ENCODE assay signal across 1 cellular context in the genomic region with DNA sequence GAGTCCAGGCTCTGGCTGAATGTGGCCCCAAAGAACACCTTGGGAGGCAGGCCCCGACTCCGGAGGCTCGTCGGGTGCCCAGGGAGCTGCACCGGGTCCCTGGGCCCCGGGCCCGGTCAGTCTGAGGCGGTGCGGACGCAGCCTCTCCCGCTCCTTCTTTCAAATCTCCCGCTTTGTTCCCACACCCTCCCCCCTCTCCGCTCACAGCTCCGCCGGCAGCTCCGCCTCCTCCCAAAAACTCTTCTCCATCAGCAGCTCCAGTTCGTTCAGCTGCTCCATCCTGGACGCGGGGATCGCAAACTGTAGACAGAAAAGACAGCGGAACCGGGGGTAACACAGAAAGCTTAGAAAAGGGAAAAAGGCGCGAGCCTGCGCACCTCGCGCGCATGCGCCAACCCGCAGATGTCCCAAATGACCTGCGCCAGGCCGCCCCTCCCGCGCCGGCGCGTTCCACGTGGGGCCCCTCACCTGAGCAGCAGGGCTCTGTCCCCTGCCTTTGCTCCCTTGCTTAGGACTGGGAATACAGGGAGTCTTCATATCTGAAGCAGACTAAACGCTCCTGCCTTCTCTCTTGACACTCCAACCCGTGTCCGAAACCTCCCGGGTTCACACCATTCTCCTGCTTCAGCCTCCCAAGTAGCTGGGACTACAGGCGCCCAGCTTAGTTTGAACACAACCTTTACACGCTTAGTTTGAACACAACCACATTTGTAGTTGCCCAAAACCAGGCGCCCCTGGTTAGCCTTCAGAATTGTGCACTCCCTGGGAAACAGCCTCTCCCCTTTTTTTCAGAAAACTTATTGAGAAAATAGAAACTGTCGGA.
TF ChIP-seq lines count a peak whose summit lies in the region.

A gene with protein sequence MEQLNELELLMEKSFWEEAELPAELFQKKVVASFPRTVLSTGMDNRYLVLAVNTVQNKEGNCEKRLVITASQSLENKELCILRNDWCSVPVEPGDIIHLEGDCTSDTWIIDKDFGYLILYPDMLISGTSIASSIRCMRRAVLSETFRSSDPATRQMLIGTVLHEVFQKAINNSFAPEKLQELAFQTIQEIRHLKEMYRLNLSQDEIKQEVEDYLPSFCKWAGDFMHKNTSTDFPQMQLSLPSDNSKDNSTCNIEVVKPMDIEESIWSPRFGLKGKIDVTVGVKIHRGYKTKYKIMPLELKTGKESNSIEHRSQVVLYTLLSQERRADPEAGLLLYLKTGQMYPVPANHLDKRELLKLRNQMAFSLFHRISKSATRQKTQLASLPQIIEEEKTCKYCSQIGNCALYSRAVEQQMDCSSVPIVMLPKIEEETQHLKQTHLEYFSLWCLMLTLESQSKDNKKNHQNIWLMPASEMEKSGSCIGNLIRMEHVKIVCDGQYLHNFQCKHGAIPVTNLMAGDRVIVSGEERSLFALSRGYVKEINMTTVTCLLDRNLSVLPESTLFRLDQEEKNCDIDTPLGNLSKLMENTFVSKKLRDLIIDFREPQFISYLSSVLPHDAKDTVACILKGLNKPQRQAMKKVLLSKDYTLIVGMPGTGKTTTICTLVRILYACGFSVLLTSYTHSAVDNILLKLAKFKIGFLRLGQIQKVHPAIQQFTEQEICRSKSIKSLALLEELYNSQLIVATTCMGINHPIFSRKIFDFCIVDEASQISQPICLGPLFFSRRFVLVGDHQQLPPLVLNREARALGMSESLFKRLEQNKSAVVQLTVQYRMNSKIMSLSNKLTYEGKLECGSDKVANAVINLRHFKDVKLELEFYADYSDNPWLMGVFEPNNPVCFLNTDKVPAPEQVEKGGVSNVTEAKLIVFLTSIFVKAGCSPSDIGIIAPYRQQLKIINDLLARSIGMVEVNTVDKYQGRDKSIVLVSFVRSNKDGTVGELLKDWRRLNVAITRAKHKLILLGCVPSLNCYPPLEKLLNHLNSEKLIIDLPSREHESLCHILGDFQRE (minus strand): TSS at position 388 of the 823 bp plus-strand sequence. CDS start 109 bp downstream, at position 279.

TF ChIP-seq in K562, 482 proteins besides CTCF, POLR2A, EP300 and RAD21 (continued from another document and continues in another):
- TF ChIP-seq, protein P1, sequence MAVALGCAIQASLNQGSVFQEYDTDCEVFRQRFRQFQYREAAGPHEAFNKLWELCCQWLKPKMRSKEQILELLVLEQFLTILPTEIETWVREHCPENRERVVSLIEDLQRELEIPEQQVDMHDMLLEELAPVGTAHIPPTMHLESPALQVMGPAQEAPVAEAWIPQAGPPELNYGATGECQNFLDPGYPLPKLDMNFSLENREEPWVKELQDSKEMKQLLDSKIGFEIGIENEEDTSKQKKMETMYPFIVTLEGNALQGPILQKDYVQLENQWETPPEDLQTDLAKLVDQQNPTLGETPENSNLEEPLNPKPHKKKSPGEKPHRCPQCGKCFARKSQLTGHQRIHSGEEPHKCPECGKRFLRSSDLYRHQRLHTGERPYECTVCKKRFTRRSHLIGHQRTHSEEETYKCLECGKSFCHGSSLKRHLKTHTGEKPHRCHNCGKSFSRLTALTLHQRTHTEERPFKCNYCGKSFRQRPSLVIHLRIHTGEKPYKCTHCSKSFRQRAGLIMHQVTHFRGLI (CRISPR knock-in tag; IDR thresholded peaks at IDR 0.05) = no peak
- TF ChIP-seq NFE2 (IDR thresholded peaks at IDR 0.05; ENCODE audit: low read depth) (no peak; the same call in 1 of the 2 replicates), TBP (optimal IDR thresholded peaks at IDR 0.05; ENCODE audit: low read depth, low read length) (peak; percentile 86), TAL1 (IDR thresholded peaks at IDR 0.05) (no peak), ILK (tag; IDR thresholded peaks at IDR 0.05; ENCODE audit: borderline replicate concordance, low read depth) (no peak), DPF2 (IDR thresholded peaks at IDR 0.05) (no peak), NR1H2 (CRISPR knock-in tag; IDR thresholded peaks at IDR 0.05) (no peak), CBX2 (IDR thresholded peaks at IDR 0.05; ENCODE audit: insufficient read depth, low read length, poor library complexity, severe bottlenecking) (no peak), BHLHE40 (IDR thresholded peaks at IDR 0.05; ENCODE audit: low read length) (0 out of 2 replicates have a peak, but pooled peaks have one; percentile 27), ETS2 (tag; IDR thresholded peaks at IDR 0.05; ENCODE audit: borderline replicate concordance, poor library complexity, severe bottlenecking) (no peak), ZC3H8 (IDR thresholded peaks at IDR 0.05) (0 out of 2 replicates have a peak, but pooled peaks have one; percentile 16)
- TF ChIP-seq, protein P2, sequence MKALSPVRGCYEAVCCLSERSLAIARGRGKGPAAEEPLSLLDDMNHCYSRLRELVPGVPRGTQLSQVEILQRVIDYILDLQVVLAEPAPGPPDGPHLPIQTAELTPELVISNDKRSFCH (CRISPR knock-in tag; IDR thresholded peaks at IDR 0.05) = no peak
- TF ChIP-seq, protein P2 (tag; IDR thresholded peaks at IDR 0.05) = peak; percentile 88
- TF ChIP-seq, protein P3, sequence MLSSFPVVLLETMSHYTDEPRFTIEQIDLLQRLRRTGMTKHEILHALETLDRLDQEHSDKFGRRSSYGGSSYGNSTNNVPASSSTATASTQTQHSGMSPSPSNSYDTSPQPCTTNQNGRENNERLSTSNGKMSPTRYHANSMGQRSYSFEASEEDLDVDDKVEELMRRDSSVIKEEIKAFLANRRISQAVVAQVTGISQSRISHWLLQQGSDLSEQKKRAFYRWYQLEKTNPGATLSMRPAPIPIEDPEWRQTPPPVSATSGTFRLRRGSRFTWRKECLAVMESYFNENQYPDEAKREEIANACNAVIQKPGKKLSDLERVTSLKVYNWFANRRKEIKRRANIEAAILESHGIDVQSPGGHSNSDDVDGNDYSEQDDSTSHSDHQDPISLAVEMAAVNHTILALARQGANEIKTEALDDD (IDR thresholded peaks at IDR 0.05) = no peak
- TF ChIP-seq, protein P4, sequence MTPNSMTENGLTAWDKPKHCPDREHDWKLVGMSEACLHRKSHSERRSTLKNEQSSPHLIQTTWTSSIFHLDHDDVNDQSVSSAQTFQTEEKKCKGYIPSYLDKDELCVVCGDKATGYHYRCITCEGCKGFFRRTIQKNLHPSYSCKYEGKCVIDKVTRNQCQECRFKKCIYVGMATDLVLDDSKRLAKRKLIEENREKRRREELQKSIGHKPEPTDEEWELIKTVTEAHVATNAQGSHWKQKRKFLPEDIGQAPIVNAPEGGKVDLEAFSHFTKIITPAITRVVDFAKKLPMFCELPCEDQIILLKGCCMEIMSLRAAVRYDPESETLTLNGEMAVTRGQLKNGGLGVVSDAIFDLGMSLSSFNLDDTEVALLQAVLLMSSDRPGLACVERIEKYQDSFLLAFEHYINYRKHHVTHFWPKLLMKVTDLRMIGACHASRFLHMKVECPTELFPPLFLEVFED (CRISPR knock-in tag; conservative IDR thresholded peaks at IDR 0.05) = 0 out of 2 replicates have a peak, but pooled peaks have one; percentile 5
- TF ChIP-seq, protein P5, sequence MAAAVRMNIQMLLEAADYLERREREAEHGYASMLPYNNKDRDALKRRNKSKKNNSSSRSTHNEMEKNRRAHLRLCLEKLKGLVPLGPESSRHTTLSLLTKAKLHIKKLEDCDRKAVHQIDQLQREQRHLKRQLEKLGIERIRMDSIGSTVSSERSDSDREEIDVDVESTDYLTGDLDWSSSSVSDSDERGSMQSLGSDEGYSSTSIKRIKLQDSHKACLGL (CRISPR knock-in tag; IDR thresholded peaks at IDR 0.05; ENCODE audit: borderline replicate concordance, poor library complexity, severe bottlenecking) = peak; percentile 66
- TF ChIP-seq, protein P6, sequence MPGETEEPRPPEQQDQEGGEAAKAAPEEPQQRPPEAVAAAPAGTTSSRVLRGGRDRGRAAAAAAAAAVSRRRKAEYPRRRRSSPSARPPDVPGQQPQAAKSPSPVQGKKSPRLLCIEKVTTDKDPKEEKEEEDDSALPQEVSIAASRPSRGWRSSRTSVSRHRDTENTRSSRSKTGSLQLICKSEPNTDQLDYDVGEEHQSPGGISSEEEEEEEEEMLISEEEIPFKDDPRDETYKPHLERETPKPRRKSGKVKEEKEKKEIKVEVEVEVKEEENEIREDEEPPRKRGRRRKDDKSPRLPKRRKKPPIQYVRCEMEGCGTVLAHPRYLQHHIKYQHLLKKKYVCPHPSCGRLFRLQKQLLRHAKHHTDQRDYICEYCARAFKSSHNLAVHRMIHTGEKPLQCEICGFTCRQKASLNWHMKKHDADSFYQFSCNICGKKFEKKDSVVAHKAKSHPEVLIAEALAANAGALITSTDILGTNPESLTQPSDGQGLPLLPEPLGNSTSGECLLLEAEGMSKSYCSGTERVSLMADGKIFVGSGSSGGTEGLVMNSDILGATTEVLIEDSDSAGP (CRISPR knock-in tag; IDR thresholded peaks at IDR 0.05) = peak; percentile 33; the same call in 1 of the 2 replicates
- TF ChIP-seq, protein P7, sequence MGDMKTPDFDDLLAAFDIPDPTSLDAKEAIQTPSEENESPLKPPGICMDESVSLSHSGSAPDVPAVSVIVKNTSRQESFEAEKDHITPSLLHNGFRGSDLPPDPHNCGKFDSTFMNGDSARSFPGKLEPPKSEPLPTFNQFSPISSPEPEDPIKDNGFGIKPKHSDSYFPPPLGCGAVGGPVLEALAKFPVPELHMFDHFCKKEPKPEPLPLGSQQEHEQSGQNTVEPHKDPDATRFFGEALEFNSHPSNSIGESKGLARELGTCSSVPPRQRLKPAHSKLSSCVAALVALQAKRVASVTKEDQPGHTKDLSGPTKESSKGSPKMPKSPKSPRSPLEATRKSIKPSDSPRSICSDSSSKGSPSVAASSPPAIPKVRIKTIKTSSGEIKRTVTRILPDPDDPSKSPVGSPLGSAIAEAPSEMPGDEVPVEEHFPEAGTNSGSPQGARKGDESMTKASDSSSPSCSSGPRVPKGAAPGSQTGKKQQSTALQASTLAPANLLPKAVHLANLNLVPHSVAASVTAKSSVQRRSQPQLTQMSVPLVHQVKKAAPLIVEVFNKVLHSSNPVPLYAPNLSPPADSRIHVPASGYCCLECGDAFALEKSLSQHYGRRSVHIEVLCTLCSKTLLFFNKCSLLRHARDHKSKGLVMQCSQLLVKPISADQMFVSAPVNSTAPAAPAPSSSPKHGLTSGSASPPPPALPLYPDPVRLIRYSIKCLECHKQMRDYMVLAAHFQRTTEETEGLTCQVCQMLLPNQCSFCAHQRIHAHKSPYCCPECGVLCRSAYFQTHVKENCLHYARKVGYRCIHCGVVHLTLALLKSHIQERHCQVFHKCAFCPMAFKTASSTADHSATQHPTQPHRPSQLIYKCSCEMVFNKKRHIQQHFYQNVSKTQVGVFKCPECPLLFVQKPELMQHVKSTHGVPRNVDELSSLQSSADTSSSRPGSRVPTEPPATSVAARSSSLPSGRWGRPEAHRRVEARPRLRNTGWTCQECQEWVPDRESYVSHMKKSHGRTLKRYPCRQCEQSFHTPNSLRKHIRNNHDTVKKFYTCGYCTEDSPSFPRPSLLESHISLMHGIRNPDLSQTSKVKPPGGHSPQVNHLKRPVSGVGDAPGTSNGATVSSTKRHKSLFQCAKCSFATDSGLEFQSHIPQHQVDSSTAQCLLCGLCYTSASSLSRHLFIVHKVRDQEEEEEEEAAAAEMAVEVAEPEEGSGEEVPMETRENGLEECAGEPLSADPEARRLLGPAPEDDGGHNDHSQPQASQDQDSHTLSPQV (IDR thresholded peaks at IDR 0.05) = peak; percentile 99
- TF ChIP-seq, protein P8, sequence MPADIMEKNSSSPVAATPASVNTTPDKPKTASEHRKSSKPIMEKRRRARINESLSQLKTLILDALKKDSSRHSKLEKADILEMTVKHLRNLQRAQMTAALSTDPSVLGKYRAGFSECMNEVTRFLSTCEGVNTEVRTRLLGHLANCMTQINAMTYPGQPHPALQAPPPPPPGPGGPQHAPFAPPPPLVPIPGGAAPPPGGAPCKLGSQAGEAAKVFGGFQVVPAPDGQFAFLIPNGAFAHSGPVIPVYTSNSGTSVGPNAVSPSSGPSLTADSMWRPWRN (IDR thresholded peaks at IDR 0.05; ENCODE audit: low read depth) = no peak
- TF ChIP-seq, protein P9, sequence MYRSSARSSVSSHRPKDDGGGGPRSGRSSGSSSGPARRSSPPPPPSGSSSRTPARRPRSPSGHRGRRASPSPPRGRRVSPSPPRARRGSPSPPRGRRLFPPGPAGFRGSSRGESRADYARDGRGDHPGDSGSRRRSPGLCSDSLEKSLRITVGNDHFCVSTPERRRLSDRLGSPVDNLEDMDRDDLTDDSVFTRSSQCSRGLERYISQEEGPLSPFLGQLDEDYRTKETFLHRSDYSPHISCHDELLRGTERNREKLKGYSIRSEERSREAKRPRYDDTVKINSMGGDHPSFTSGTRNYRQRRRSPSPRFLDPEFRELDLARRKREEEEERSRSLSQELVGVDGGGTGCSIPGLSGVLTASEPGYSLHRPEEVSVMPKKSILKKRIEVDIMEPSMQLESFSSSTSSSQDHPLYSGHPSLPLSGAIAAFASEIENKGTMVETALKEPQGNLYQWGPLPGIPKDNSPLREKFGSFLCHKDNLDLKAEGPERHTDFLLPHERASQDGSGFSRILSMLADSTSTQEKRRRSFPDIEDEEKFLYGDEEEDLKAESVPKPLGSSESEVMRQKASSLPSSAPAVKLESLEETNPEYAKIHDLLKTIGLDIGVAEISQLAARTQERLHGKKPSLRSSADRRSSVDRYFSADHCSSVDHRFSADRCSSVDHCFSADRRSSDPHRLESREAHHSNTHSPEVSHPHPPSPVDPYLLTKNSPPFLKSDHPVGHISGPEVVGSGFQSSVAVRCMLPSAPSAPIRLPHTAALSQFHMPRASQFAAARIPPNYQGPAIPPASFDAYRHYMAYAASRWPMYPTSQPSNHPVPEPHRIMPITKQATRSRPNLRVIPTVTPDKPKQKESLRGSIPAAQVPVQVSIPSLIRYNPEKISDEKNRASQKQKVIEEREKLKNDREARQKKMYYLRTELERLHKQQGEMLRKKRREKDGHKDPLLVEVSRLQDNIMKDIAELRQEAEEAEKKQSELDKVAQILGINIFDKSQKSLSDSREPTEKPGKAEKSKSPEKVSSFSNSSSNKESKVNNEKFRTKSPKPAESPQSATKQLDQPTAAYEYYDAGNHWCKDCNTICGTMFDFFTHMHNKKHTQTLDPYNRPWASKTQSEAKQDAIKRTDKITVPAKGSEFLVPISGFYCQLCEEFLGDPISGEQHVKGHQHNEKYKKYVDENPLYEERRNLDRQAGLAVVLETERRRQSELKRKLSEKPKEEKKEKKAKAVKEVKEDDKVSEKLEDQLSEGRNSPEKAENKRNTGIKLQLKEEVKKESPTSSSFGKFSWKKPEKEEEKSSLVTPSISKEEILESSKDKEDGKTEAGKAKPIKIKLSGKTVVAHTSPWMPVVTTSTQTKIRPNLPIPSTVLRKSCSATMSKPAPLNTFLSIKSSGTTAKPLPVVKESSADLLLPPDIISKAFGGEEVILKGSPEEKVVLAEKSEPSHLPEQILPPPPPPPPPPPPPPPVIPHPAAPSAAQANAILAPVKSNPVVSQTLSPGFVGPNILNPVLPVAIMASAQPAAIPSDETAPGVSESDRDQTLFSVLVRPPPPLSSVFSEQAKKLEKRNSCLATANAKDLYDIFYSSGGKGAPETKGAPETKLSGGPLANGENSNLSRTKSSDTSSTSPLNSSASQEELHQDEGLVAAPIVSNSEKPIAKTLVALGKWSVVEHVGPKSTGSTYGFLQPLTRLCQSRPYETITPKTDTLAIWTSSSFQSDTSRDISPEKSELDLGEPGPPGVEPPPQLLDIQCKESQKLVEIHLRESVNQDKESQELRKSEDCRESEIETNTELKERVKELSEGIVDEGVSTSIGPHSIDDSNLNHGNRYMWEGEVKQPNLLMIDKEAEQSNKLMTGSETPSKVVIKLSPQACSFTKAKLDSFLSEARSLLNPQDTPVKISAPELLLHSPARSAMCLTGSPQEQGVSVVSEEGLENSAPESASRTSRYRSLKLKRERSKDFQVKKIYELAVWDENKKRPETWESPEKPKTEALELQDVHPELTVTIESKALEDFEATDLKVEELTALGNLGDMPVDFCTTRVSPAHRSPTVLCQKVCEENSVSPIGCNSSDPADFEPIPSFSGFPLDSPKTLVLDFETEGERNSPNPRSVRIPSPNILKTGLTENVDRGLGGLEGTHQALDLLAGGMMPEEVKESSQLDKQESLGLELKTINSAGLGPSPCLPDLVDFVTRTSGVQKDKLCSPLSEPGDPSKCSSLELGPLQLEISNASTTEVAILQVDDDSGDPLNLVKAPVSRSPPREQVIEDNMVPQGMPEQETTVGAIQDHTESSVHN (IDR thresholded peaks at IDR 0.05; ENCODE audit: borderline replicate concordance in 1 of 2, low read depth in 1 of 2) = no peak
